Comparison of ENCODE assay signal across 1 cellular context in the genomic region with DNA sequence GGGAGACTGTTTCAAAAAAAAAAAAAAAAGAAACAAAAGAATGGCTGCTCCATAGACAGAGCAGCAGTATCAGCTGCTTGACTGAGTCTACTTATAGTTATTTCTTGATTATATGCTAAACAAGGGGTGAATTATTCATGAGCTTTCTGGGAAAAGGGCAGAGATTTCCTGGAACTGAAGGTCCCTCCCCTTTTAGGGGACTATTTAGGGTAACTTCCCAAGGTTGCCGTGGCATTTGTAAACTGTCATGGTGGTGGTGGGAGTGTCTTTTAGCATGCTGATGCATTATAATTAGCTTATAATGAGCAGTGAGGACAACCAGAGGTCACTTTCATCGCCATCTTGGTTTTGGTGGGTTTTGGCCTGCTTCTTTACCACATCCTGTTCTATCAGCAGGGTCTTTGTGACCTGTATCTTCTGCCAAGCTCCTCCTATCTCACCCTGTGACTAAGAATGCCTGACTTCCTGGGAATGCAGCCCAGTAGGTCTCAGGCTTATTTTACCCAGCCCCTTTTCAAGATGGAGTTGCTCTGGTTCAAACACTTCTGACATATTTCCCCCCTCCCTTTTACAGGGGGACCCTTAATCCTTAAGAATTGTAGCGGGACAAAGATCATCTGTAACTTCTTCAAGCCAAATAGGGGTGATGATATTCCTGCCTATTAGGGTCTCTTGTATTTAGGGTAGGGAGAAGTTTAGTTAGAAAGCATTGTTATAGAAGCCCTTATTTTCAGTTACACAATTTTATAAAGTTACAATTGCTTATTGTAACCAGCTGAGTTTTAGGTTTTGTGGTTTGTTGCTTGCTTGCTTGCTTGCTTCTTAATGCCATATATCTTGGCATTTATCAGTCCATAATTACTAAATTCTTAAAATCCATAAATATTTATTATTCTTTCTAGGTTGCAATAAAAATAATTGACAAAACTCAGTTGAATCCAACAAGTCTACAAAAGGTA.
A peak's percentile ranks its signal among the peaks of the same experiment; 100 is the strongest.
TF ChIP-seq lines count a peak whose summit lies in the region.

No MANE protein-coding gene starts in this region.

TF ChIP-seq in K562, 482 proteins besides CTCF, POLR2A, EP300 and RAD21 (continued from another document and continues in another):
- TF ChIP-seq SPI1 (IDR thresholded peaks at IDR 0.05; ENCODE audit: borderline replicate concordance, low read depth, low read length) = no peak
- no peak for TF ChIP-seq ADNP (tag; IDR thresholded peaks at IDR 0.05)
- no peak for TF ChIP-seq KAT8 (IDR thresholded peaks at IDR 0.05; ENCODE audit: low read depth)
- TF ChIP-seq DACH1 (IDR thresholded peaks at IDR 0.05; ENCODE audit: partially characterized antibody) = no peak
- TF ChIP-seq NR2C1 (IDR thresholded peaks at IDR 0.05) = peak; percentile 67; the same call in 1 of the 2 replicates
- TF ChIP-seq NR2C1 (tag; IDR thresholded peaks at IDR 0.05) = peak; percentile 98
- TF ChIP-seq, protein P1, sequence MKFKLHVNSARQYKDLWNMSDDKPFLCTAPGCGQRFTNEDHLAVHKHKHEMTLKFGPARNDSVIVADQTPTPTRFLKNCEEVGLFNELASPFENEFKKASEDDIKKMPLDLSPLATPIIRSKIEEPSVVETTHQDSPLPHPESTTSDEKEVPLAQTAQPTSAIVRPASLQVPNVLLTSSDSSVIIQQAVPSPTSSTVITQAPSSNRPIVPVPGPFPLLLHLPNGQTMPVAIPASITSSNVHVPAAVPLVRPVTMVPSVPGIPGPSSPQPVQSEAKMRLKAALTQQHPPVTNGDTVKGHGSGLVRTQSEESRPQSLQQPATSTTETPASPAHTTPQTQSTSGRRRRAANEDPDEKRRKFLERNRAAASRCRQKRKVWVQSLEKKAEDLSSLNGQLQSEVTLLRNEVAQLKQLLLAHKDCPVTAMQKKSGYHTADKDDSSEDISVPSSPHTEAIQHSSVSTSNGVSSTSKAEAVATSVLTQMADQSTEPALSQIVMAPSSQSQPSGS (CRISPR knock-in tag; IDR thresholded peaks at IDR 0.05) = no peak
- TF ChIP-seq MCM2 (IDR thresholded peaks at IDR 0.05; ENCODE audit: low read depth) = no peak
- TF ChIP-seq IFI16 (CRISPR knock-in tag; IDR thresholded peaks at IDR 0.05) = peak; percentile 98
- TF ChIP-seq, protein P2, sequence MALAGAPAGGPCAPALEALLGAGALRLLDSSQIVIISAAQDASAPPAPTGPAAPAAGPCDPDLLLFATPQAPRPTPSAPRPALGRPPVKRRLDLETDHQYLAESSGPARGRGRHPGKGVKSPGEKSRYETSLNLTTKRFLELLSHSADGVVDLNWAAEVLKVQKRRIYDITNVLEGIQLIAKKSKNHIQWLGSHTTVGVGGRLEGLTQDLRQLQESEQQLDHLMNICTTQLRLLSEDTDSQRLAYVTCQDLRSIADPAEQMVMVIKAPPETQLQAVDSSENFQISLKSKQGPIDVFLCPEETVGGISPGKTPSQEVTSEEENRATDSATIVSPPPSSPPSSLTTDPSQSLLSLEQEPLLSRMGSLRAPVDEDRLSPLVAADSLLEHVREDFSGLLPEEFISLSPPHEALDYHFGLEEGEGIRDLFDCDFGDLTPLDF (CRISPR knock-in tag; IDR thresholded peaks at IDR 0.05) = no peak
- TF ChIP-seq ARID2 (IDR thresholded peaks at IDR 0.05) = no peak
- no peak for TF ChIP-seq FOXM1 (IDR thresholded peaks at IDR 0.05; ENCODE audit: low read depth)
- no peak for TF ChIP-seq FOXM1 (CRISPR knock-in tag; IDR thresholded peaks at IDR 0.05; ENCODE audit: low read depth)
- peak; percentile 99 for TF ChIP-seq GATAD2A (IDR thresholded peaks at IDR 0.05)
- no peak for TF ChIP-seq CBX5 (IDR thresholded peaks at IDR 0.05; ENCODE audit: borderline replicate concordance, low read depth)
- TF ChIP-seq, protein P3, sequence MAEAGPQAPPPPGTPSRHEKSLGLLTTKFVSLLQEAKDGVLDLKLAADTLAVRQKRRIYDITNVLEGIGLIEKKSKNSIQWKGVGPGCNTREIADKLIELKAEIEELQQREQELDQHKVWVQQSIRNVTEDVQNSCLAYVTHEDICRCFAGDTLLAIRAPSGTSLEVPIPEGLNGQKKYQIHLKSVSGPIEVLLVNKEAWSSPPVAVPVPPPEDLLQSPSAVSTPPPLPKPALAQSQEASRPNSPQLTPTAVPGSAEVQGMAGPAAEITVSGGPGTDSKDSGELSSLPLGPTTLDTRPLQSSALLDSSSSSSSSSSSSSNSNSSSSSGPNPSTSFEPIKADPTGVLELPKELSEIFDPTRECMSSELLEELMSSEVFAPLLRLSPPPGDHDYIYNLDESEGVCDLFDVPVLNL (CRISPR knock-in tag; IDR thresholded peaks at IDR 0.05; ENCODE audit: low read depth) = no peak
- TF ChIP-seq KDM4B (IDR thresholded peaks at IDR 0.05; ENCODE audit: borderline replicate concordance in 2 of 2, low read depth in 1 of 2) = no peak
- peak; percentile 98 for TF ChIP-seq GTF2E2 (tag; IDR thresholded peaks at IDR 0.05)
- peak; percentile 84 for TF ChIP-seq JUNB (CRISPR knock-in tag; conservative IDR thresholded peaks at IDR 0.05)
- TF ChIP-seq SMAD3 (CRISPR knock-in tag; conservative IDR thresholded peaks at IDR 0.05) = peak; percentile 100
- TF ChIP-seq GABPA (tag; conservative IDR thresholded peaks at IDR 0.05; ENCODE audit: low read depth) = peak; percentile 83
- no peak for TF ChIP-seq YBX1 (IDR thresholded peaks at IDR 0.05)
- TF ChIP-seq TCF7L2 (IDR thresholded peaks at IDR 0.05; ENCODE audit: low read depth, low read length) = no peak
- TF ChIP-seq, protein P4, sequence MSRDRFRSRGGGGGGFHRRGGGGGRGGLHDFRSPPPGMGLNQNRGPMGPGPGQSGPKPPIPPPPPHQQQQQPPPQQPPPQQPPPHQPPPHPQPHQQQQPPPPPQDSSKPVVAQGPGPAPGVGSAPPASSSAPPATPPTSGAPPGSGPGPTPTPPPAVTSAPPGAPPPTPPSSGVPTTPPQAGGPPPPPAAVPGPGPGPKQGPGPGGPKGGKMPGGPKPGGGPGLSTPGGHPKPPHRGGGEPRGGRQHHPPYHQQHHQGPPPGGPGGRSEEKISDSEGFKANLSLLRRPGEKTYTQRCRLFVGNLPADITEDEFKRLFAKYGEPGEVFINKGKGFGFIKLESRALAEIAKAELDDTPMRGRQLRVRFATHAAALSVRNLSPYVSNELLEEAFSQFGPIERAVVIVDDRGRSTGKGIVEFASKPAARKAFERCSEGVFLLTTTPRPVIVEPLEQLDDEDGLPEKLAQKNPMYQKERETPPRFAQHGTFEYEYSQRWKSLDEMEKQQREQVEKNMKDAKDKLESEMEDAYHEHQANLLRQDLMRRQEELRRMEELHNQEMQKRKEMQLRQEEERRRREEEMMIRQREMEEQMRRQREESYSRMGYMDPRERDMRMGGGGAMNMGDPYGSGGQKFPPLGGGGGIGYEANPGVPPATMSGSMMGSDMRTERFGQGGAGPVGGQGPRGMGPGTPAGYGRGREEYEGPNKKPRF (IDR thresholded peaks at IDR 0.05; ENCODE audit: low read depth, low read length) = no peak
- TF ChIP-seq HOXB6 (CRISPR knock-in tag; IDR thresholded peaks at IDR 0.05; ENCODE audit: borderline replicate concordance) = peak; percentile 95
- TF ChIP-seq, protein P5, sequence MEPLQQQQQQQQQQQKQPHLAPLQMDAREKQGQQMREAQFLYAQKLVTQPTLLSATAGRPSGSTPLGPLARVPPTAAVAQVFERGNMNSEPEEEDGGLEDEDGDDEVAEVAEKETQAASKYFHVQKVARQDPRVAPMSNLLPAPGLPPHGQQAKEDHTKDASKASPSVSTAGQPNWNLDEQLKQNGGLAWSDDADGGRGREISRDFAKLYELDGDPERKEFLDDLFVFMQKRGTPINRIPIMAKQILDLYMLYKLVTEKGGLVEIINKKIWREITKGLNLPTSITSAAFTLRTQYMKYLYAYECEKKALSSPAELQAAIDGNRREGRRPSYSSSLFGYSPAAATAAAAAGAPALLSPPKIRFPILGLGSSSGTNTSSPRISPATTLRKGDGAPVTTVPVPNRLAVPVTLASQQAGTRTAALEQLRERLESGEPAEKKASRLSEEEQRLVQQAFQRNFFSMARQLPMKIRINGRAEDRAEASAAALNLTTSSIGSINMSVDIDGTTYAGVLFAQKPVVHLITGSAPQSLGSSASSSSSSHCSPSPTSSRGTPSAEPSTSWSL (CRISPR knock-in tag; IDR thresholded peaks at IDR 0.05; ENCODE audit: borderline replicate concordance) = peak; percentile 99
- TF ChIP-seq, protein P6, sequence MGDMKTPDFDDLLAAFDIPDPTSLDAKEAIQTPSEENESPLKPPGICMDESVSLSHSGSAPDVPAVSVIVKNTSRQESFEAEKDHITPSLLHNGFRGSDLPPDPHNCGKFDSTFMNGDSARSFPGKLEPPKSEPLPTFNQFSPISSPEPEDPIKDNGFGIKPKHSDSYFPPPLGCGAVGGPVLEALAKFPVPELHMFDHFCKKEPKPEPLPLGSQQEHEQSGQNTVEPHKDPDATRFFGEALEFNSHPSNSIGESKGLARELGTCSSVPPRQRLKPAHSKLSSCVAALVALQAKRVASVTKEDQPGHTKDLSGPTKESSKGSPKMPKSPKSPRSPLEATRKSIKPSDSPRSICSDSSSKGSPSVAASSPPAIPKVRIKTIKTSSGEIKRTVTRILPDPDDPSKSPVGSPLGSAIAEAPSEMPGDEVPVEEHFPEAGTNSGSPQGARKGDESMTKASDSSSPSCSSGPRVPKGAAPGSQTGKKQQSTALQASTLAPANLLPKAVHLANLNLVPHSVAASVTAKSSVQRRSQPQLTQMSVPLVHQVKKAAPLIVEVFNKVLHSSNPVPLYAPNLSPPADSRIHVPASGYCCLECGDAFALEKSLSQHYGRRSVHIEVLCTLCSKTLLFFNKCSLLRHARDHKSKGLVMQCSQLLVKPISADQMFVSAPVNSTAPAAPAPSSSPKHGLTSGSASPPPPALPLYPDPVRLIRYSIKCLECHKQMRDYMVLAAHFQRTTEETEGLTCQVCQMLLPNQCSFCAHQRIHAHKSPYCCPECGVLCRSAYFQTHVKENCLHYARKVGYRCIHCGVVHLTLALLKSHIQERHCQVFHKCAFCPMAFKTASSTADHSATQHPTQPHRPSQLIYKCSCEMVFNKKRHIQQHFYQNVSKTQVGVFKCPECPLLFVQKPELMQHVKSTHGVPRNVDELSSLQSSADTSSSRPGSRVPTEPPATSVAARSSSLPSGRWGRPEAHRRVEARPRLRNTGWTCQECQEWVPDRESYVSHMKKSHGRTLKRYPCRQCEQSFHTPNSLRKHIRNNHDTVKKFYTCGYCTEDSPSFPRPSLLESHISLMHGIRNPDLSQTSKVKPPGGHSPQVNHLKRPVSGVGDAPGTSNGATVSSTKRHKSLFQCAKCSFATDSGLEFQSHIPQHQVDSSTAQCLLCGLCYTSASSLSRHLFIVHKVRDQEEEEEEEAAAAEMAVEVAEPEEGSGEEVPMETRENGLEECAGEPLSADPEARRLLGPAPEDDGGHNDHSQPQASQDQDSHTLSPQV (IDR thresholded peaks at IDR 0.05) = peak; percentile 100
- peak in 1 of 2 experiments; percentile 100; a peak in 2 of 4 replicates for TF ChIP-seq TEAD1 (CRISPR knock-in tag; IDR thresholded peaks at IDR 0.05)
- TF ChIP-seq PML (IDR thresholded peaks at IDR 0.05; ENCODE audit: low read length) = no peak
- peak; percentile 55 for TF ChIP-seq ARID1B (IDR thresholded peaks at IDR 0.05)
- TF ChIP-seq ZNF354B (CRISPR knock-in tag; IDR thresholded peaks at IDR 0.05) = peak; percentile 99
- TF ChIP-seq KAT7 (CRISPR knock-in tag; IDR thresholded peaks at IDR 0.05; ENCODE audit: borderline replicate concordance) = no peak
- TF ChIP-seq NEUROD1 (IDR thresholded peaks at IDR 0.05; ENCODE audit: borderline replicate concordance, low read depth, low read length, partially characterized antibody) = no peak
- TF ChIP-seq IRF2 (CRISPR knock-in tag; IDR thresholded peaks at IDR 0.05) = no peak
- TF ChIP-seq, protein P7, sequence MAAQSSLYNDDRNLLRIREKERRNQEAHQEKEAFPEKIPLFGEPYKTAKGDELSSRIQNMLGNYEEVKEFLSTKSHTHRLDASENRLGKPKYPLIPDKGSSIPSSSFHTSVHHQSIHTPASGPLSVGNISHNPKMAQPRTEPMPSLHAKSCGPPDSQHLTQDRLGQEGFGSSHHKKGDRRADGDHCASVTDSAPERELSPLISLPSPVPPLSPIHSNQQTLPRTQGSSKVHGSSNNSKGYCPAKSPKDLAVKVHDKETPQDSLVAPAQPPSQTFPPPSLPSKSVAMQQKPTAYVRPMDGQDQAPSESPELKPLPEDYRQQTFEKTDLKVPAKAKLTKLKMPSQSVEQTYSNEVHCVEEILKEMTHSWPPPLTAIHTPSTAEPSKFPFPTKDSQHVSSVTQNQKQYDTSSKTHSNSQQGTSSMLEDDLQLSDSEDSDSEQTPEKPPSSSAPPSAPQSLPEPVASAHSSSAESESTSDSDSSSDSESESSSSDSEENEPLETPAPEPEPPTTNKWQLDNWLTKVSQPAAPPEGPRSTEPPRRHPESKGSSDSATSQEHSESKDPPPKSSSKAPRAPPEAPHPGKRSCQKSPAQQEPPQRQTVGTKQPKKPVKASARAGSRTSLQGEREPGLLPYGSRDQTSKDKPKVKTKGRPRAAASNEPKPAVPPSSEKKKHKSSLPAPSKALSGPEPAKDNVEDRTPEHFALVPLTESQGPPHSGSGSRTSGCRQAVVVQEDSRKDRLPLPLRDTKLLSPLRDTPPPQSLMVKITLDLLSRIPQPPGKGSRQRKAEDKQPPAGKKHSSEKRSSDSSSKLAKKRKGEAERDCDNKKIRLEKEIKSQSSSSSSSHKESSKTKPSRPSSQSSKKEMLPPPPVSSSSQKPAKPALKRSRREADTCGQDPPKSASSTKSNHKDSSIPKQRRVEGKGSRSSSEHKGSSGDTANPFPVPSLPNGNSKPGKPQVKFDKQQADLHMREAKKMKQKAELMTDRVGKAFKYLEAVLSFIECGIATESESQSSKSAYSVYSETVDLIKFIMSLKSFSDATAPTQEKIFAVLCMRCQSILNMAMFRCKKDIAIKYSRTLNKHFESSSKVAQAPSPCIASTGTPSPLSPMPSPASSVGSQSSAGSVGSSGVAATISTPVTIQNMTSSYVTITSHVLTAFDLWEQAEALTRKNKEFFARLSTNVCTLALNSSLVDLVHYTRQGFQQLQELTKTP (IDR thresholded peaks at IDR 0.05; ENCODE audit: low read depth in 1 of 2, partially characterized antibody in 2 of 2) = peak; percentile 42 to 75
- TF ChIP-seq, protein P8, sequence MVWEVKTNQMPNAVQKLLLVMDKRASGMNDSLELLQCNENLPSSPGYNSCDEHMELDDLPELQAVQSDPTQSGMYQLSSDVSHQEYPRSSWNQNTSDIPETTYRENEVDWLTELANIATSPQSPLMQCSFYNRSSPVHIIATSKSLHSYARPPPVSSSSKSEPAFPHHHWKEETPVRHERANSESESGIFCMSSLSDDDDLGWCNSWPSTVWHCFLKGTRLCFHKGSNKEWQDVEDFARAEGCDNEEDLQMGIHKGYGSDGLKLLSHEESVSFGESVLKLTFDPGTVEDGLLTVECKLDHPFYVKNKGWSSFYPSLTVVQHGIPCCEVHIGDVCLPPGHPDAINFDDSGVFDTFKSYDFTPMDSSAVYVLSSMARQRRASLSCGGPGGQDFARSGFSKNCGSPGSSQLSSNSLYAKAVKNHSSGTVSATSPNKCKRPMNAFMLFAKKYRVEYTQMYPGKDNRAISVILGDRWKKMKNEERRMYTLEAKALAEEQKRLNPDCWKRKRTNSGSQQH (CRISPR knock-in tag; IDR thresholded peaks at IDR 0.05) = peak; percentile 100
